32 cellular contexts compared by ENCODE assay signal in the genomic region with DNA sequence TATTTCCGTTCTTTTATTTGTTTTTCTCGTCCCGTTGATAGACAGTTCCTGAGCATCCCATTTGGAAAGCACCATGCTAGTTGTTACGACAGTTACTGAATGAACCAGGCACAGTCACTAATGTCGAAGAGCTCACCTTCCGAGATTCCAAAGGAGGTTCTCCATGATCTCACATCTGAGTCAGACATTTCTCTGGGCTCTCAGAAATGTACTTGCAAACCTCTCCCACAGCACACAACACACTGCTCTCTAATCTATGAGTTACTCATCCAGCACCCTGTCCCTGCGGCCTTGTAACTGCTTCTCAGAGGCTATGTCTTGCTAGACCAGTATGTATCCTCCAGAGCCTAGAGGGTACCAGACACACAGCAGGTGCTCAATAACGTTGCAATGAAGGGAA.
DNase-seq lines count a peak whose midpoint lies in the region; ATAC-seq and TF ChIP-seq lines count a peak whose summit lies in the region.
"Had no signal": no experiment of that assay in that cellular context is flagged by ENCODE, and none has a peak within 500 bp of the region (broad histone marks: within the 10 kb centered on the region; RNA-seq: fewer than 3 reads in every experiment).

No MANE protein-coding gene starts in this region.

- no peak for TF ChIP-seq CTCF in foreskin keratinocyte (conservative IDR thresholded peaks at IDR 0.05)
- TF ChIP-seq CTCF in mesothelial cell of epicardium (IDR thresholded peaks at IDR 0.05; ENCODE audit: unreplicated experiment) = no peak

- no peaks in the 10 kb centered on the region for H3K4me1 Mint-ChIP-seq in mesothelial cell of epicardium

- H3K27ac ChIP-seq in foreskin keratinocyte = no peak overlapping the region
- H3K27ac ChIP-seq: A549, HL-60, suprapubic skin had no signal

- peak; percentile 51 for ATAC-seq in foreskin keratinocyte
- ATAC-seq in SK-N-SH treated with all-trans-retinoic acid at 6 μM for 48 hours = no peak
- ATAC-seq: A549; activated T-cell treated with anti-CD3 and anti-CD28 coated beads, Interleukin-2, amount 50 U/mL, for 72 hours; effector memory CD8-positive, alpha-beta T cell; left ventricle myocardium superior; right cardiac atrium; T-helper 17 cell had no signal

- H3K4me1 ChIP-seq in foreskin keratinocyte = no peaks in the 10 kb centered on the region
- H3K4me1 ChIP-seq: A549, suprapubic skin had no signal

- H3K27me3 Mint-ChIP-seq in mesothelial cell of epicardium (ENCODE audit: low read depth) = peaks cover 5% of the 10 kb centered on the region

- H3K36me3 Mint-ChIP-seq in mesothelial cell of epicardium = no peaks in the 10 kb centered on the region
- H3K36me3 Mint-ChIP-seq: activated CD4-positive, alpha-beta memory T cell treated with anti-CD3 and anti-CD28 coated beads for 36 hours had no signal

- no peak overlapping the region for H3K27ac Mint-ChIP-seq in mesothelial cell of epicardium
- H3K27ac Mint-ChIP-seq: activated CD4-positive, alpha-beta memory T cell treated with anti-CD3 and anti-CD28 coated beads for 36 hours; activated T-cell treated with anti-CD3 and anti-CD28 coated beads, Interleukin-2, amount 50 U/mL, for 72 hours; effector memory CD8-positive, alpha-beta T cell; T-helper 17 cell had no signal

- no peak overlapping the region for H3K4me3 Mint-ChIP-seq in mesothelial cell of epicardium
- H3K4me3 Mint-ChIP-seq: activated CD4-positive, alpha-beta memory T cell treated with anti-CD3 and anti-CD28 coated beads for 36 hours; activated T-cell treated with anti-CD3 and anti-CD28 coated beads, Interleukin-2, amount 50 U/mL, for 72 hours; effector memory CD8-positive, alpha-beta T cell; T-helper 17 cell had no signal

- H3K9me3 Mint-ChIP-seq in mesothelial cell of epicardium = no peaks in the 10 kb centered on the region
- H3K9me3 Mint-ChIP-seq: activated CD4-positive, alpha-beta memory T cell treated with anti-CD3 and anti-CD28 coated beads for 36 hours; activated T-cell treated with anti-CD3 and anti-CD28 coated beads, Interleukin-2, amount 50 U/mL, for 72 hours; effector memory CD8-positive, alpha-beta T cell had no signal

- no peaks in the 10 kb centered on the region for H3K27me3 ChIP-seq in foreskin keratinocyte
- H3K27me3 ChIP-seq: suprapubic skin had no signal

- DNase-seq in EH (ENCODE audit: low read depth) (peak; percentile 10), M059J (ENCODE audit: low read depth) (peak; percentile 54), amniotic epithelial cell (ENCODE audit: low read depth) (peak; percentile 87), foreskin keratinocyte (peak; percentile 25 to 55), NCI-H2171 treated with DMSO at 0.1 percent for 48 hours (lab: John Stamatoyannopoulos, UW) (no peak), T-helper 9 cell (no peak), mesothelial cell of epicardium (ENCODE audit: low spot score in 2 of 2, unreplicated experiment in 2 of 2) (no peak)
- DNase-seq: activated CD4-positive, alpha-beta memory T cell treated with anti-CD3 and anti-CD28 coated beads for 36 hours; activated CD4-positive, alpha-beta T cell treated with anti-CD3 and anti-CD28 coated beads for 1 hour; activated T-cell treated with anti-CD3 and anti-CD28 coated beads, Interleukin-2, amount 50 U/mL, for 72 hours; caudate nucleus; cortex of kidney; DMS79 treated with DMSO at 0.1 percent for 48 hours; effector memory CD8-positive, alpha-beta T cell; erythroblast; GOT3; islet precursor cell; Karpas-422; left ventricle myocardium superior; MV-4-11; NCI-H1436 treated with DMSO at 0.1 percent for 48 hours; NCI-H2081 treated with DMSO at 0.1 percent for 48 hours; NCI-H774; right cardiac atrium; Right ventricle myocardium superior; stimulated activated CD4-positive, alpha-beta T cell treated with anti-CD3 and anti-CD28 coated beads, Interleukin-1b, Interleukin-23, amount 100 ng/mL, for 48 hours; stimulated activated naive CD4-positive, alpha-beta T cell treated with Interleukin-2 at 50 U/mL for 16 hours; T-helper 17 cell had no signal

TF ChIP-seq in SK-N-SH treated with all-trans-retinoic acid at 6 μM for 48 hours, 23 proteins besides CTCF, POLR2A, EP300 and RAD21:
- TF ChIP-seq, protein P1, sequence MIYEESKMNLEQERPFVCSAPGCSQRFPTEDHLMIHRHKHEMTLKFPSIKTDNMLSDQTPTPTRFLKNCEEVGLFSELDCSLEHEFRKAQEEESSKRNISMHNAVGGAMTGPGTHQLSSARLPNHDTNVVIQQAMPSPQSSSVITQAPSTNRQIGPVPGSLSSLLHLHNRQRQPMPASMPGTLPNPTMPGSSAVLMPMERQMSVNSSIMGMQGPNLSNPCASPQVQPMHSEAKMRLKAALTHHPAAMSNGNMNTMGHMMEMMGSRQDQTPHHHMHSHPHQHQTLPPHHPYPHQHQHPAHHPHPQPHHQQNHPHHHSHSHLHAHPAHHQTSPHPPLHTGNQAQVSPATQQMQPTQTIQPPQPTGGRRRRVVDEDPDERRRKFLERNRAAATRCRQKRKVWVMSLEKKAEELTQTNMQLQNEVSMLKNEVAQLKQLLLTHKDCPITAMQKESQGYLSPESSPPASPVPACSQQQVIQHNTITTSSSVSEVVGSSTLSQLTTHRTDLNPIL (CRISPR knock-in tag; IDR thresholded peaks at IDR 0.05; ENCODE audit: low read depth) = no peak
- TF ChIP-seq, protein P2, sequence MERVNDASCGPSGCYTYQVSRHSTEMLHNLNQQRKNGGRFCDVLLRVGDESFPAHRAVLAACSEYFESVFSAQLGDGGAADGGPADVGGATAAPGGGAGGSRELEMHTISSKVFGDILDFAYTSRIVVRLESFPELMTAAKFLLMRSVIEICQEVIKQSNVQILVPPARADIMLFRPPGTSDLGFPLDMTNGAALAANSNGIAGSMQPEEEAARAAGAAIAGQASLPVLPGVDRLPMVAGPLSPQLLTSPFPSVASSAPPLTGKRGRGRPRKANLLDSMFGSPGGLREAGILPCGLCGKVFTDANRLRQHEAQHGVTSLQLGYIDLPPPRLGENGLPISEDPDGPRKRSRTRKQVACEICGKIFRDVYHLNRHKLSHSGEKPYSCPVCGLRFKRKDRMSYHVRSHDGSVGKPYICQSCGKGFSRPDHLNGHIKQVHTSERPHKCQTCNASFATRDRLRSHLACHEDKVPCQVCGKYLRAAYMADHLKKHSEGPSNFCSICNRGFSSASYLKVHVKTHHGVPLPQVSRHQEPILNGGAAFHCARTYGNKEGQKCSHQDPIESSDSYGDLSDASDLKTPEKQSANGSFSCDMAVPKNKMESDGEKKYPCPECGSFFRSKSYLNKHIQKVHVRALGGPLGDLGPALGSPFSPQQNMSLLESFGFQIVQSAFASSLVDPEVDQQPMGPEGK (CRISPR knock-in tag; IDR thresholded peaks at IDR 0.05; ENCODE audit: borderline replicate concordance) = no peak
- TF ChIP-seq OSR1 (CRISPR knock-in tag; IDR thresholded peaks at IDR 0.05) (no peak), ZNF8 (CRISPR knock-in tag; IDR thresholded peaks at IDR 0.05) (no peak), ARNTL (CRISPR knock-in tag; IDR thresholded peaks at IDR 0.05; ENCODE audit: borderline replicate concordance, low read depth) (no peak), RARB (CRISPR knock-in tag; IDR thresholded peaks at IDR 0.05) (no peak), ZFP3 (CRISPR knock-in tag; IDR thresholded peaks at IDR 0.05) (no peak), PPARA (CRISPR knock-in tag; IDR thresholded peaks at IDR 0.05; ENCODE audit: borderline replicate concordance) (no peak)
- TF ChIP-seq, protein P3, sequence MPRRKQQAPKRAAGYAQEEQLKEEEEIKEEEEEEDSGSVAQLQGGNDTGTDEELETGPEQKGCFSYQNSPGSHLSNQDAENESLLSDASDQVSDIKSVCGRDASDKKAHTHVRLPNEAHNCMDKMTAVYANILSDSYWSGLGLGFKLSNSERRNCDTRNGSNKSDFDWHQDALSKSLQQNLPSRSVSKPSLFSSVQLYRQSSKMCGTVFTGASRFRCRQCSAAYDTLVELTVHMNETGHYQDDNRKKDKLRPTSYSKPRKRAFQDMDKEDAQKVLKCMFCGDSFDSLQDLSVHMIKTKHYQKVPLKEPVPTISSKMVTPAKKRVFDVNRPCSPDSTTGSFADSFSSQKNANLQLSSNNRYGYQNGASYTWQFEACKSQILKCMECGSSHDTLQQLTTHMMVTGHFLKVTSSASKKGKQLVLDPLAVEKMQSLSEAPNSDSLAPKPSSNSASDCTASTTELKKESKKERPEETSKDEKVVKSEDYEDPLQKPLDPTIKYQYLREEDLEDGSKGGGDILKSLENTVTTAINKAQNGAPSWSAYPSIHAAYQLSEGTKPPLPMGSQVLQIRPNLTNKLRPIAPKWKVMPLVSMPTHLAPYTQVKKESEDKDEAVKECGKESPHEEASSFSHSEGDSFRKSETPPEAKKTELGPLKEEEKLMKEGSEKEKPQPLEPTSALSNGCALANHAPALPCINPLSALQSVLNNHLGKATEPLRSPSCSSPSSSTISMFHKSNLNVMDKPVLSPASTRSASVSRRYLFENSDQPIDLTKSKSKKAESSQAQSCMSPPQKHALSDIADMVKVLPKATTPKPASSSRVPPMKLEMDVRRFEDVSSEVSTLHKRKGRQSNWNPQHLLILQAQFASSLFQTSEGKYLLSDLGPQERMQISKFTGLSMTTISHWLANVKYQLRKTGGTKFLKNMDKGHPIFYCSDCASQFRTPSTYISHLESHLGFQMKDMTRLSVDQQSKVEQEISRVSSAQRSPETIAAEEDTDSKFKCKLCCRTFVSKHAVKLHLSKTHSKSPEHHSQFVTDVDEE (CRISPR knock-in tag; IDR thresholded peaks at IDR 0.05) = no peak

Comparison
In these comparisons a context has a peak if more than half of its experiments do, and no peak if none do; other contexts are left out.
1. DNase-seq: peak in EH (single experiment), M059J (single experiment), amniotic epithelial cell (single experiment) and foreskin keratinocyte (2 of 2); none in NCI-H2171 treated with DMSO at 0.1 percent for 48 hours (single experiment), T-helper 9 cell (single experiment) and mesothelial cell of epicardium (0 of 2).